Comparison of ENCODE assay signal across 10 cellular contexts in the genomic region with DNA sequence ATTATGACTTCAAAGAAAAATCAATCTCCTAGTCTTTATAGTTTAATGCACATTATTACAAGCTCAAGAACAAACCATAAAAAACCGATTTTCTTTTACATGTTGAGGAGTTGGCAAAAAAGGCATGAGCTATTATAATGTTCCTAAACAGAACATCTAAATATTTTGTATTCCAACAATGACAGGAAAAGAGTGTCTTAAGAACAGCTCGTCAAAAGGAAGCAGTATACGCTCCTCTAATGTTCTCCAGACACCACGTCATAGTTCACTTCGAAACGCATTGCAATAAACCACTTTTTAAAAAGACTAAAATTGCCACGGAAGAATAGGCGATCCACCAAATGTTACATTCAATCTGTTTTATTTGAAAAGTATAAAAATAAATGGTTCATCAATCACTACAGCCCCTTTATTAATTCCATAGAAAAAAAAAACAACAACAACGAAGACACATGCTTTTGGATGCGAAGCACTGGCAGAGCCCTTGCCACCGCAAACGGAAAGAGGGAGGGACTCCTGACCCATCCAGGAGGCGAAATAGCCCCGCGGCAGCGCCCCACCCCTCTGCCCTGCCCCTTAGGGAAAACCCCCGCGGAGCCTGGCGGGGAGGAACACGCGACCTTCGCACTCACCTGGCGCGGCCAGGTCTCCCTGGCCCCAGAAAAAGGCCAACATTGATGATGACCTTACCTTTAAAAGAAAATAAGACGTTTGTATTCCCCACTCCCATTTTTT.
A peak's percentile ranks its signal among the peaks of the same experiment; 100 is the strongest.
DNase-seq lines count a peak whose midpoint lies in the region; ATAC-seq and TF ChIP-seq lines count a peak whose summit lies in the region.
"Had no signal": no experiment of that assay in that cellular context is flagged by ENCODE, and none has a peak within 500 bp of the region (broad histone marks: within the 10 kb centered on the region; RNA-seq: fewer than 3 reads in every experiment).

No MANE protein-coding gene starts in this region.

- no peak for TF ChIP-seq CTCF in retinal pigment epithelial cell (conservative IDR thresholded peaks at IDR 0.05; ENCODE audit: low read depth, low read length)

- DNase-seq in HCEC 1CT: peak; percentile 20
- DNase-seq in central memory CD8-positive, alpha-beta T cell (ENCODE audit: low spot score in 2 of 2): no peak
- DNase-seq in iris pigment epithelial cell (ENCODE audit: low read depth): peak; percentile 54
- no peak for DNase-seq in retinal pigment epithelial cell (ENCODE audit: low read depth)
- DNase-seq in DMS53 treated with DMSO at 0.1 percent for 48 hours (lab: John Stamatoyannopoulos, UW; ENCODE audit: unreplicated experiment): no peak
- DNase-seq: hippocampal formation, NCI-H187 treated with DMSO at 0.1 percent for 48 hours had no signal

- peaks cover 21% of the 10 kb centered on the region for H3K36me3 Mint-ChIP-seq in central memory CD8-positive, alpha-beta T cell (ENCODE audit: insufficient read depth)

- peaks cover 78% of the 10 kb centered on the region for H3K4me1 Mint-ChIP-seq in central memory CD8-positive, alpha-beta T cell

- H3K9me3 Mint-ChIP-seq in central memory CD8-positive, alpha-beta T cell: no peaks in the 10 kb centered on the region

- H3K4me3 ChIP-seq in retinal pigment epithelial cell (ENCODE audit: low read length): peak overlapping the region; percentile 40

- no peak overlapping the region for H3K4me3 Mint-ChIP-seq in central memory CD8-positive, alpha-beta T cell

- peak overlapping the region; percentile 38 for H3K27ac Mint-ChIP-seq in central memory CD8-positive, alpha-beta T cell (ENCODE audit: low read depth)

- no peaks in the 10 kb centered on the region for H3K27me3 Mint-ChIP-seq in central memory CD8-positive, alpha-beta T cell

- ATAC-seq in central memory CD8-positive, alpha-beta T cell (replicated peaks; ENCODE audit: extremely low read depth, poor library complexity, severe bottlenecking): no peak
- no peak for ATAC-seq in GM21526 (IDR thresholded peaks at IDR 0.05; ENCODE audit: low FRiP score, unreplicated experiment)
- ATAC-seq in HG03520 (IDR thresholded peaks at IDR 0.05; ENCODE audit: unreplicated experiment): no peak
- no peak for ATAC-seq in HG03045 (IDR thresholded peaks at IDR 0.05; ENCODE audit: unreplicated experiment)

Comparison
In these comparisons a context has a peak if more than half of its experiments do, and no peak if none do; other contexts are left out.
1. DNase-seq: peak in HCEC 1CT (single experiment) and iris pigment epithelial cell (single experiment); none in central memory CD8-positive, alpha-beta T cell (0 of 2), retinal pigment epithelial cell (single experiment) and DMS53 treated with DMSO at 0.1 percent for 48 hours (single experiment).